8 cellular contexts compared by ENCODE assay signal in the genomic region with DNA sequence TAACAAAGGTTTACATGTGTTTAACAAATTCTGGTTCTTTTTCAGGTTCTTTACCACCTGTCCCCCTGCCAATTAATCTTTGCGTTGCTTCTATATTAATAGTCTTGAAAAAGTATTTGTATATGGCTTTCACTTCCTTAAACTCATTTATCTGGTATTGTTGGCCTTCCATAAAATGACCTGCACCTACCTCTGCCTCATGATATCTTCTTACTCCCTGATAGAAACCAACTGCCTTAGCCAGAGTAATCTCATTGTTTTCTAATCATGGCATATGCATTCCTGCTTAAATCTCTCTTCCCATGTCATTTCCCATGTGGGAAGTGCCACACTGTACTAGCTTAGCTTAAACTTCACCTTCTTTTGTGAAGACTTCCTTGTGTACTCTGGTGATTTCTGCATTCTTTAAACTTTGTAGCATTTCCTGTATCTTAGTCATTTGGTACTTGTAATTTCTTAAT. TPM values are rescaled to one million over a fixed set of nuclear protein-coding genes. Genes with fewer than 3 reads are reported as not detected.
DNase-seq lines count a peak whose midpoint lies in the region; ATAC-seq, FAIRE-seq and TF ChIP-seq lines count a peak whose summit lies in the region.

No MANE protein-coding gene starts in this region.

- H3K4me3 ChIP-seq in endodermal cell (ENCODE audit: low read length) (peak overlapping the region; percentile 41), kidney (ENCODE audit: low read length in 2 of 2) (no peak overlapping the region)

- FAIRE-seq in D721Med (lab: Jason Lieb, UNC): peak; percentile 95
- FAIRE-seq in kidney (lab: Jason Lieb, UNC): no peak

- H3K4me1 Mint-ChIP-seq in endodermal cell: peaks cover 56% of the 10 kb centered on the region

- no peak overlapping the region for H3K4me3 Mint-ChIP-seq in endodermal cell

- H3K9me3 ChIP-seq in endodermal cell (ENCODE audit: control insufficient read depth, low read length) (no peaks in the 10 kb centered on the region), kidney (ENCODE audit: control insufficient read depth in 1 of 2, low read length in 2 of 2) (no peaks in the 10 kb centered on the region)

- H3K36me3 Mint-ChIP-seq in endodermal cell (ENCODE audit: low read depth): peaks cover 3% of the 10 kb centered on the region

- no peak overlapping the region for H3K9ac ChIP-seq in endodermal cell (ENCODE audit: extremely low read depth, low read length, poor library complexity, severe bottlenecking)
- no peak overlapping the region for H3K9ac ChIP-seq in kidney (ENCODE audit: low read length in 2 of 2)

- DNase-seq in D721Med (ENCODE audit: insufficient read length, low spot score): no peak
- DNase-seq in endodermal cell: no peak
- DNase-seq in kidney: no peak
- no peak for DNase-seq in stimulated activated CD4-positive, alpha-beta T cell treated with anti-CD3 and anti-CD28 coated beads, Interleukin-15, amount 100 ng/mL, for 24 hours
- DNase-seq in NCI-H1105 (lab: John Stamatoyannopoulos, UW): no peak
- no peak for DNase-seq in NCI-H2196 treated with DMSO at 0.1 percent for 48 hours (lab: John Stamatoyannopoulos, UW; ENCODE audit: unreplicated experiment)

- no peak for TF ChIP-seq CTCF in D721Med (IDR thresholded peaks at IDR 0.05; ENCODE audit: insufficient read depth, missing control alignments)
- TF ChIP-seq CTCF in endodermal cell (conservative IDR thresholded peaks at IDR 0.05): no peak
- no peak for TF ChIP-seq CTCF in kidney (IDR thresholded peaks at IDR 0.05; ENCODE audit: borderline replicate concordance, extremely low read depth, insufficient read depth)

- WGBS in endodermal cell (ENCODE audit: insufficient coverage in 1 of 2, insufficient read length in 1 of 2), 2 experiments: 100% methylated on average over 1 of the region's 1 CpG; no CpG with 5 or more reads in 1 of the 2 experiments

- intact Hi-C loops in kidney (cut with DNase I): no loop called here

- H3K27me3 ChIP-seq in endodermal cell (ENCODE audit: control insufficient read depth, insufficient read depth, low read length, poor library complexity, severe bottlenecking): no peaks in the 10 kb centered on the region

- peak overlapping the region; percentile 28 for H3K27ac Mint-ChIP-seq in endodermal cell

- H3K36me3 ChIP-seq in endodermal cell (ENCODE audit: control insufficient read depth, insufficient read depth, low read length) (peaks cover 8% of the 10 kb centered on the region), kidney (ENCODE audit: control insufficient read depth in 1 of 2, insufficient read depth in 2 of 2, low read length in 2 of 2) (no peaks in the 10 kb centered on the region)

- H3K27ac ChIP-seq in endodermal cell (ENCODE audit: low read depth, low read length) (no peak overlapping the region), kidney (ENCODE audit: low read depth in 2 of 2, low read length in 2 of 2) (no peak overlapping the region)

- ATAC-seq in GM19455 (IDR thresholded peaks at IDR 0.05; ENCODE audit: unreplicated experiment): peak; percentile 47
- ATAC-seq in HG03460 (IDR thresholded peaks at IDR 0.05; ENCODE audit: unreplicated experiment): peak; percentile 55

- no peaks in the 10 kb centered on the region for H3K27me3 Mint-ChIP-seq in endodermal cell (ENCODE audit: insufficient read depth)

- no peaks in the 10 kb centered on the region for H3K9me3 Mint-ChIP-seq in endodermal cell

- H3K4me1 ChIP-seq in endodermal cell (ENCODE audit: control insufficient read depth, insufficient read depth, low read length) (peaks cover 25% of the 10 kb centered on the region), kidney (ENCODE audit: control insufficient read depth in 1 of 2, insufficient read depth in 1 of 2, low read depth in 1 of 2, low read length in 2 of 2) (peaks cover 6 to 7% of the 10 kb centered on the region in 2 donors)

RNA-seq across cellular contexts. Expression of a gene that starts 8.7 kb away (rescaled TPM):
- total RNA-seq in endodermal cell (10 to 100 TPM; 60.5 to 75.9 TPM), kidney (56.3 TPM)
- 55.6 TPM for polyA plus RNA-seq in endodermal cell (2013, experiment 1 of 2)
- polyA plus RNA-seq in endodermal cell (2013, experiment 2 of 2): 51.5 TPM
- 15.4 TPM for polyA plus RNA-seq in kidney (ENCODE audit: insufficient read depth, low read depth, low replicate concordance)
